In genomic region chr6:31860349-31860748, GRCh38 we compare ENCODE assay signal across 22 cellular contexts. TPM values are rescaled to one million over a fixed set of nuclear protein-coding genes. Genes with fewer than 3 reads are reported as not detected.
"Had no signal": no experiment of that assay in that cellular context is flagged by ENCODE, and none has a peak within 500 bp of the region (broad histone marks: within the 10 kb centered on the region; RNA-seq: fewer than 3 reads in every experiment).

No MANE protein-coding gene starts in this region.

- H3K9me3 ChIP-seq: esophagus muscularis mucosa, gastroesophageal sphincter, heart left ventricle, left lung, neutrophil, testis, upper lobe of left lung had no signal

- H3K9me3 Mint-ChIP-seq: activated naive CD4-positive, alpha-beta T cell treated with anti-CD3 and anti-CD28 coated beads, Interleukin-2, amount 50 U/mL, for 72 hours had no signal

- H3K4me3 ChIP-seq: esophagus muscularis mucosa, gastroesophageal sphincter, heart left ventricle, left lung, testis, upper lobe of left lung had no signal

- H3K27ac ChIP-seq: esophagus muscularis mucosa, gastroesophageal sphincter, heart left ventricle, left lung, neutrophil, parathyroid adenoma, testis, upper lobe of left lung had no signal

- H3K36me3 Mint-ChIP-seq: activated naive CD4-positive, alpha-beta T cell treated with anti-CD3 and anti-CD28 coated beads, Interleukin-2, amount 50 U/mL, for 72 hours had no signal

- H3K27me3 ChIP-seq: esophagus muscularis mucosa, gastroesophageal sphincter, heart left ventricle, left lung, neutrophil, testis, upper lobe of left lung had no signal

- ATAC-seq: activated CD4-positive, CD25-positive, alpha-beta regulatory T cell treated with anti-CD3 and anti-CD28 coated beads, Interleukin-2, amount 50 U/mL, for 24 hours; activated naive CD4-positive, alpha-beta T cell treated with anti-CD3 and anti-CD28 coated beads, Interleukin-2, amount 50 U/mL, for 72 hours; gastroesophageal sphincter; heart left ventricle; left lung; sciatic nerve had no signal

- DNase-seq: activated CD4-positive, alpha-beta T cell treated with anti-CD3 and anti-CD28 coated beads, Interleukin-2, amount 50 U/mL, for 1 hour; activated CD8-positive, alpha-beta memory T cell treated with anti-CD3 and anti-CD28 coated beads, Interleukin-2, amount 50 U/mL, for 48 hours; activated effector memory CD4-positive, alpha-beta T cell treated with anti-CD3 and anti-CD28 coated beads, Interleukin-2, amount 50 U/mL, for 16 hours; activated T-cell treated with anti-CD3 and anti-CD28 coated beads, Interleukin-2, amount 50 U/mL, for 48 hours; effector CD8-positive, alpha-beta T cell; heart left ventricle; left lung; midbrain; stimulated activated CD4-positive, alpha-beta T cell treated with anti-CD3 and anti-CD28 coated beads, Interleukin-4, amount 100 ng/mL, for 1 hour; testis; upper lobe of left lung had no signal

RNA-seq across cellular contexts. Expression of gene SLC44A4, which starts 18.4 kb away (rescaled TPM):
- total RNA-seq: cerebellum; heart left ventricle; lung microvascular endothelial cell; T-helper 1 cell treated with Interleukin-12 subunit alpha and Interleukin-12 subunit beta and Interleukin-4 antibody, amounts not matched to agents 30 ng/mL and 1 ng/mL, for 36 hours had no signal

RNA-seq across cellular contexts. Expression of gene ZBTB12, which starts 41.5 kb away (rescaled TPM):
- polyA plus RNA-seq: smooth muscle cell had no signal
